Comparison of ENCODE assay signal across 1 cellular context in genomic region chr15:37789881-37790280, GRCh38.
TF ChIP-seq lines count a peak whose summit lies in the region.

No MANE protein-coding gene starts in this region.

TF ChIP-seq in SK-N-SH, 30 proteins besides CTCF, POLR2A, EP300 and RAD21 (continued from another document):
- TF ChIP-seq PBX3 (IDR thresholded peaks at IDR 0.05) = peak; percentile 91
- peak; percentile 64; the same call in 1 of the 2 replicates for TF ChIP-seq TEAD4 (IDR thresholded peaks at IDR 0.05; ENCODE audit: borderline replicate concordance, insufficient read depth)
- TF ChIP-seq RXRA (IDR thresholded peaks at IDR 0.05; ENCODE audit: borderline replicate concordance, low read depth) = peak; percentile 74; the same call in 1 of the 2 replicates
- TF ChIP-seq POLR2AphosphoS5 (IDR thresholded peaks at IDR 0.05; ENCODE audit: low read depth, low read length) = peak; percentile 51; the same call in 1 of the 2 replicates
- TF ChIP-seq TCF12 (IDR thresholded peaks at IDR 0.05) = peak; percentile 68; the same call in 1 of the 2 replicates
- peak; percentile 91 for TF ChIP-seq FOSL2 (IDR thresholded peaks at IDR 0.05; ENCODE audit: borderline replicate concordance, low read depth)
- no peak for TF ChIP-seq REST (IDR thresholded peaks at IDR 0.05; ENCODE audit: low read depth, low read length)
